ENCODE assay signal across 18 cellular contexts in genomic region chr4:84232311-84233095, GRCh38.
"Had no signal": no experiment of that assay in that cellular context is flagged by ENCODE, and none has a peak within 500 bp of the region (broad histone marks: within the 10 kb centered on the region; RNA-seq: fewer than 3 reads in every experiment).

No MANE protein-coding gene starts in this region.

- H3K36me3 Mint-ChIP-seq: activated CD4-positive, alpha-beta memory T cell treated with anti-CD3 and anti-CD28 coated beads for 36 hours; activated CD8-positive, alpha-beta memory T cell treated with anti-CD3 and anti-CD28 coated beads, Interleukin-2, amount 10 ng/mL, durations not matched to agents 7 days and 5 days had no signal

- H3K27me3 Mint-ChIP-seq: activated CD4-positive, alpha-beta memory T cell treated with anti-CD3 and anti-CD28 coated beads for 36 hours; activated CD8-positive, alpha-beta memory T cell treated with anti-CD3 and anti-CD28 coated beads, Interleukin-2, amount 10 ng/mL, durations not matched to agents 7 days and 5 days; stimulated activated naive CD8-positive, alpha-beta T cell treated with anti-CD3 and anti-CD28 coated beads, Interleukin-15, Interleukin-2, amounts not matched to agents 100 ng/mL and 50 ng/mL, for 24 hours had no signal

- H3K9me3 ChIP-seq: colonic mucosa, suprapubic skin, upper lobe of left lung had no signal

- H3K4me3 ChIP-seq: colonic mucosa, spleen, suprapubic skin, upper lobe of left lung had no signal

- H3K36me3 ChIP-seq: colonic mucosa, spleen, suprapubic skin, upper lobe of left lung had no signal

- H3K4me1 Mint-ChIP-seq: activated CD8-positive, alpha-beta memory T cell treated with anti-CD3 and anti-CD28 coated beads, Interleukin-2, amount 10 ng/mL, durations not matched to agents 7 days and 5 days had no signal

- H3K4me3 Mint-ChIP-seq: activated CD4-positive, alpha-beta memory T cell treated with anti-CD3 and anti-CD28 coated beads for 36 hours; activated CD8-positive, alpha-beta memory T cell treated with anti-CD3 and anti-CD28 coated beads, Interleukin-2, amount 10 ng/mL, durations not matched to agents 7 days and 5 days; activated naive CD4-positive, alpha-beta T cell treated with anti-CD3 and anti-CD28 coated beads for 36 hours; stimulated activated naive CD8-positive, alpha-beta T cell treated with anti-CD3 and anti-CD28 coated beads, Interleukin-15, Interleukin-2, amounts not matched to agents 100 ng/mL and 50 ng/mL, for 24 hours had no signal

- H3K27ac ChIP-seq: colonic mucosa, spleen, suprapubic skin, upper lobe of left lung had no signal

- H3K4me1 ChIP-seq: colonic mucosa, spleen, suprapubic skin, upper lobe of left lung had no signal

- H3K9me3 Mint-ChIP-seq: activated naive CD4-positive, alpha-beta T cell treated with anti-CD3 and anti-CD28 coated beads for 36 hours; activated T-helper 2 cell treated with anti-CD3 and anti-CD28 coated beads, Interferon-gamma antibody, Interleukin-2, Interleukin-4, amounts not matched to agents 10 μg/mL and 5 μg/mL and 100 μg/mL, durations not matched to agents 14 hours and 24 hours and 36 hours; stimulated activated naive CD8-positive, alpha-beta T cell treated with anti-CD3 and anti-CD28 coated beads, Interleukin-15, Interleukin-2, amounts not matched to agents 100 ng/mL and 50 ng/mL, for 24 hours had no signal

- DNase-seq: activated CD4-positive, alpha-beta memory T cell treated with anti-CD3 and anti-CD28 coated beads for 36 hours; activated CD8-positive, alpha-beta memory T cell treated with anti-CD3 and anti-CD28 coated beads, Interleukin-2, amount 10 ng/mL, durations not matched to agents 7 days and 5 days; activated naive CD4-positive, alpha-beta T cell treated with anti-CD3 and anti-CD28 coated beads for 36 hours; activated T-cell treated with anti-CD3 and anti-CD28 coated beads, Interleukin-2, amount 50 U/mL, for 1 hour; caudate nucleus; colonic mucosa; foreskin fibroblast; glutamatergic neuron; hypothalamus; kidney glomerular epithelial cell; spleen; T-helper 9 cell; upper lobe of left lung had no signal

- H3K27ac Mint-ChIP-seq: activated CD4-positive, alpha-beta memory T cell treated with anti-CD3 and anti-CD28 coated beads for 36 hours; activated CD8-positive, alpha-beta memory T cell treated with anti-CD3 and anti-CD28 coated beads, Interleukin-2, amount 10 ng/mL, durations not matched to agents 7 days and 5 days; activated naive CD4-positive, alpha-beta T cell treated with anti-CD3 and anti-CD28 coated beads for 36 hours; activated T-helper 2 cell treated with anti-CD3 and anti-CD28 coated beads, Interferon-gamma antibody, Interleukin-2, Interleukin-4, amounts not matched to agents 10 μg/mL and 5 μg/mL and 100 μg/mL, durations not matched to agents 14 hours and 24 hours and 36 hours; stimulated activated naive CD8-positive, alpha-beta T cell treated with anti-CD3 and anti-CD28 coated beads, Interleukin-15, Interleukin-2, amounts not matched to agents 100 ng/mL and 50 ng/mL, for 24 hours had no signal

- ATAC-seq: activated CD8-positive, alpha-beta memory T cell treated with anti-CD3 and anti-CD28 coated beads, Interleukin-2, amount 10 ng/mL, durations not matched to agents 7 days and 5 days; esophagus mucosa; sciatic nerve had no signal

- H3K27me3 ChIP-seq: colonic mucosa, spleen, suprapubic skin, upper lobe of left lung had no signal
